Comparison of ENCODE assay signal across 1 cellular context in genomic region chr20:5602346-5602745, GRCh38.
TF ChIP-seq lines count a peak whose summit lies in the region.

No MANE protein-coding gene starts in this region.

TF ChIP-seq in IMR-90, 13 proteins besides CTCF, POLR2A, EP300 and RAD21 (continued from another document):
- no peak for TF ChIP-seq CEBPB (IDR thresholded peaks at IDR 0.05; ENCODE audit: low read depth, low read length)
- no peak for TF ChIP-seq NFE2L2 (IDR thresholded peaks at IDR 0.05; ENCODE audit: low read depth, low read length)
